In genomic region chr14:34463598-34463961, GRCh38 we compare ENCODE assay signal across 19 cellular contexts.
"Had no signal": no experiment of that assay in that cellular context is flagged by ENCODE, and none has a peak within 500 bp of the region (broad histone marks: within the 10 kb centered on the region; RNA-seq: fewer than 3 reads in every experiment).

No MANE protein-coding gene starts in this region.

- ATAC-seq: activated CD8-positive, alpha-beta memory T cell treated with anti-CD3 and anti-CD28 coated beads, Interleukin-2, amount 10 ng/mL, durations not matched to agents 7 days and 5 days; activated T-cell treated with anti-CD3 and anti-CD28 coated beads, Interleukin-2, amount 50 U/mL, for 4 hours; activated T-helper 17 cell treated with anti-CD3 and anti-CD28 coated beads, Interleukin-2, amount 50 U/mL, for 72 hours; Right ventricle myocardium inferior had no signal

- DNase-seq: activated CD4-positive, alpha-beta T cell treated with anti-CD3 and anti-CD28 coated beads for 1 hour; activated CD4-positive, alpha-beta T cell treated with anti-CD3 and anti-CD28 coated beads, Interleukin-2, amount 10 ng/mL, durations not matched to agents 24 days and 14 days; activated CD8-positive, alpha-beta memory T cell treated with anti-CD3 and anti-CD28 coated beads, Interleukin-2, amount 10 ng/mL, durations not matched to agents 7 days and 5 days; activated gamma-delta T cell; activated naive CD4-positive, alpha-beta T cell treated with anti-CD3 and anti-CD28 coated beads for 36 hours; activated T-cell treated with anti-CD3 and anti-CD28 coated beads, Interleukin-2, amount 50 U/mL, for 4 hours; NCI-H1048; NCI-H146; NCI-H187 treated with DMSO at 0.1 percent for 48 hours; NCI-H2171 treated with DMSO at 0.1 percent for 48 hours; NCI-H226; NCI-H526; NCI-H774; SW 1271 had no signal

- H3K36me3 Mint-ChIP-seq: activated naive CD8-positive, alpha-beta T cell had no signal

- H3K4me3 Mint-ChIP-seq: activated T-helper 17 cell treated with anti-CD3 and anti-CD28 coated beads, Interleukin-2, amount 50 U/mL, for 72 hours had no signal

- H3K27ac ChIP-seq: SK-N-MC had no signal

- H3K9me3 Mint-ChIP-seq: activated CD4-positive, alpha-beta T cell treated with anti-CD3 and anti-CD28 coated beads, Interleukin-2, amount 10 ng/mL, durations not matched to agents 24 days and 14 days; activated naive CD4-positive, alpha-beta T cell treated with anti-CD3 and anti-CD28 coated beads for 36 hours; activated T-cell treated with anti-CD3 and anti-CD28 coated beads, Interleukin-2, amount 50 U/mL, for 4 hours; activated T-helper 17 cell treated with anti-CD3 and anti-CD28 coated beads, Interleukin-2, amount 50 U/mL, for 72 hours; brain had no signal

- H3K4me3 ChIP-seq: SK-N-MC had no signal

- H3K27me3 Mint-ChIP-seq: activated naive CD8-positive, alpha-beta T cell; activated T-helper 17 cell treated with anti-CD3 and anti-CD28 coated beads, Interleukin-2, amount 50 U/mL, for 72 hours had no signal

- H3K27ac Mint-ChIP-seq: activated naive CD4-positive, alpha-beta T cell treated with anti-CD3 and anti-CD28 coated beads for 36 hours had no signal
